ENCODE assay signal across 16 cellular contexts in genomic region chr15:90991587-90992285, GRCh38. TPM values are rescaled to one million over a fixed set of nuclear protein-coding genes. Genes with fewer than 3 reads are reported as not detected.
DNase-seq lines count a peak whose midpoint lies in the region; ATAC-seq, FAIRE-seq and TF ChIP-seq lines count a peak whose summit lies in the region.
"Had no signal": no experiment of that assay in that cellular context is flagged by ENCODE, and none has a peak within 500 bp of the region (broad histone marks: within the 10 kb centered on the region; RNA-seq: fewer than 3 reads in every experiment).

No MANE protein-coding gene starts in this region.

- H3K9me3 ChIP-seq in A549 (no peaks in the 10 kb centered on the region), OCI-LY1 (ENCODE audit: low read length) (no peaks in the 10 kb centered on the region), tibial artery (no peaks in the 10 kb centered on the region), SJCRH30 (replicated peaks) (no peaks in the 10 kb centered on the region)
- H3K9me3 ChIP-seq in CD8-positive, alpha-beta memory T cell (ENCODE audit: low read length): no peaks in the 10 kb centered on the region
- H3K9me3 ChIP-seq: SJSA1 had no signal

- intact Hi-C loops in dendritic cell treated with granulocyte-macrophage colony-stimulating factor and Interleukin-4, amounts not matched to agents 40 ng/mL and 50 ng/mL, for 4 days (cut with micrococcal nuclease): no loop called here
- intact Hi-C loops in tibial artery (cut with DNase I; ENCODE audit: low total_unique reads): loop anchor here (5.0 kb wide), 1 partner anchor 34 kb away; no protein-coding TSS in a partner anchor

- peak overlapping the region; percentile 24; the same call in 1 of the 2 replicates for H3K9ac ChIP-seq in OCI-LY1 (ENCODE audit: low read length)

- no peaks in the 10 kb centered on the region for H3K27me3 Mint-ChIP-seq in CD8-positive, alpha-beta memory T cell
- H3K27me3 Mint-ChIP-seq in dendritic cell treated with granulocyte-macrophage colony-stimulating factor and Interleukin-4, amounts not matched to agents 40 ng/mL and 50 ng/mL, for 4 days: no peaks in the 10 kb centered on the region
- H3K27me3 Mint-ChIP-seq: activated CD4-positive, alpha-beta T cell treated with anti-CD3 and anti-CD28 coated beads for 36 hours; CD4-positive, alpha-beta memory T cell had no signal

- POLR2A ChIA-PET in A549 (lab: Yijun Ruan, JAX): no interaction called here
- POLR2A ChIA-PET in CD8-positive, alpha-beta memory T cell (lab: Charles Lee): no interaction called here

- no peak for TF ChIP-seq EP300 in A549 (IDR thresholded peaks at IDR 0.05)

- TF ChIP-seq POLR2A in A549 (IDR thresholded peaks at IDR 0.05; ENCODE audit: low read length): no peak

- 86% methylated on average over 6 of the region's 6 CpGs for WGBS in A549 (ENCODE audit: missing lambda C conversion rate)

- TF ChIP-seq RAD21 in A549 (conservative IDR thresholded peaks at IDR 0.05 in 1 of 2, IDR thresholded peaks at IDR 0.05 in 1 of 2): no peak

- H3K9me2 ChIP-seq in OCI-LY1 (ENCODE audit: low read depth, low read length): no peaks in the 10 kb centered on the region

- H3K4me1 Mint-ChIP-seq in CD8-positive, alpha-beta memory T cell: peaks cover 39 to 57% (median 52%) of the 10 kb centered on the region in 3 donors
- peaks cover 26% of the 10 kb centered on the region for H3K4me1 Mint-ChIP-seq in dendritic cell treated with granulocyte-macrophage colony-stimulating factor and Interleukin-4, amounts not matched to agents 40 ng/mL and 50 ng/mL, for 4 days (ENCODE audit: low read depth)

- peak overlapping the region in 3 of 7 donors; percentile 9 to 61 (median 16) for H3K4me3 Mint-ChIP-seq in CD8-positive, alpha-beta memory T cell
- no peak overlapping the region for H3K4me3 Mint-ChIP-seq in dendritic cell treated with granulocyte-macrophage colony-stimulating factor and Interleukin-4, amounts not matched to agents 40 ng/mL and 50 ng/mL, for 4 days

- CTCF ChIA-PET in A549 (lab: Yijun Ruan, JAX): interaction anchor here (1.3 to 18.2 kb wide), 2 partner anchors 33 to 58 kb away, joined by 4 to 247 read pairs; partner anchors contain the start of gene RCCD1
- CTCF ChIA-PET in CD8-positive, alpha-beta memory T cell (lab: Charles Lee): no interaction called here

- H3K27ac ChIP-seq in A549: peak overlapping the region; percentile 9 to 95; a peak in 4 of 6 replicates
- H3K27ac ChIP-seq in CD8-positive, alpha-beta memory T cell (ENCODE audit: low read depth, low read length): peak overlapping the region; percentile 22
- H3K27ac ChIP-seq in OCI-LY1 (ENCODE audit: low read depth, low read length, poor library complexity, severe bottlenecking): peak overlapping the region; percentile 79
- H3K27ac ChIP-seq in tibial artery: no peak overlapping the region
- H3K27ac ChIP-seq in SJCRH30: no peak overlapping the region
- H3K27ac ChIP-seq: SJSA1 had no signal

- H3K4me3 ChIP-seq in A549 (no peak overlapping the region), OCI-LY1 (ENCODE audit: low read depth, low read length, poor library complexity, severe bottlenecking) (peak overlapping the region; percentile 47), tibial artery (no peak overlapping the region), SJCRH30 (no peak overlapping the region)
- no peak overlapping the region for H3K4me3 ChIP-seq in CD8-positive, alpha-beta memory T cell (ENCODE audit: low read length)

- H3F3A ChIP-seq in OCI-LY1 (ENCODE audit: insufficient read depth, low read length): no peaks in the 10 kb centered on the region

- ATAC-seq in A549 (no peak), GM21528 (IDR thresholded peaks at IDR 0.05; ENCODE audit: low FRiP score, unreplicated experiment) (no peak)
- no peak for ATAC-seq in activated CD4-positive, CD25-positive, alpha-beta regulatory T cell treated with anti-CD3 and anti-CD28 coated beads, Interleukin-2, amount 50 U/mL, for 24 hours
- ATAC-seq: activated CD4-positive, alpha-beta T cell treated with anti-CD3 and anti-CD28 coated beads for 36 hours had no signal

- no peaks in the 10 kb centered on the region for H3K27me3 ChIP-seq in CD8-positive, alpha-beta memory T cell (ENCODE audit: insufficient read depth, low read length, poor library complexity, severe bottlenecking)
- H3K27me3 ChIP-seq in OCI-LY1 (ENCODE audit: insufficient read depth, low read length) (no peaks in the 10 kb centered on the region), tibial artery (no peaks in the 10 kb centered on the region), SJCRH30 (no peaks in the 10 kb centered on the region)
- H3K27me3 ChIP-seq: SJSA1 had no signal

- no peak overlapping the region for H2AFZ ChIP-seq in OCI-LY1 (ENCODE audit: low read length)

- FAIRE-seq in A549 (lab: Jason Lieb, UNC): no peak

- no peaks in the 10 kb centered on the region for H4K20me1 ChIP-seq in OCI-LY1 (ENCODE audit: insufficient read depth, low read length)

- H3K4me1 ChIP-seq in A549 (peaks cover 26% of the 10 kb centered on the region), OCI-LY1 (ENCODE audit: insufficient read depth, low read length, severe bottlenecking) (peaks cover 69% of the 10 kb centered on the region), tibial artery (peaks cover 0 to 12% (median 4%) of the 10 kb centered on the region in 4 donors), SJCRH30 (peaks cover 9% of the 10 kb centered on the region)
- peaks cover 18% of the 10 kb centered on the region for H3K4me1 ChIP-seq in CD8-positive, alpha-beta memory T cell (ENCODE audit: insufficient read depth, low read length)

- no peaks in the 10 kb centered on the region for H3K36me3 ChIP-seq in CD8-positive, alpha-beta memory T cell (ENCODE audit: insufficient read depth, low read length)
- H3K36me3 ChIP-seq in OCI-LY1 (ENCODE audit: insufficient read depth, low read length) (no peaks in the 10 kb centered on the region), tibial artery (no peaks in the 10 kb centered on the region), SJCRH30 (0 out of 2 replicates have a peak, but pooled peaks cover 3% of the 10 kb centered on the region)

- TF ChIP-seq CTCF in A549 (IDR thresholded peaks at IDR 0.05): no peak
- TF ChIP-seq CTCF in OCI-LY1 (IDR thresholded peaks at IDR 0.05; ENCODE audit: low read length): no peak
- no peak for TF ChIP-seq CTCF in tibial artery (IDR thresholded peaks at IDR 0.05)

- H3K4me2 ChIP-seq in A549: peak overlapping the region; percentile 73
- peak overlapping the region; percentile 90 for H3K4me2 ChIP-seq in OCI-LY1 (ENCODE audit: low read length)

- DNase-seq in A549 (ENCODE audit: low read depth in 1 of 2, low spot score in 1 of 2): no peak
- no peak for DNase-seq in CD8-positive, alpha-beta memory T cell
- no peak for DNase-seq in tibial artery
- DNase-seq in SJCRH30: no peak
- DNase-seq: activated CD4-positive, alpha-beta T cell treated with anti-CD3 and anti-CD28 coated beads for 36 hours; activated naive CD8-positive, alpha-beta T cell treated with anti-CD3 and anti-CD28 coated beads for 36 hours; CD4-positive, alpha-beta memory T cell; cortex of kidney; immature natural killer cell; NCI-H1105 treated with DMSO at 0.1 percent for 48 hours; NCI-H524 had no signal

- H3K27ac Mint-ChIP-seq in CD8-positive, alpha-beta memory T cell: peak overlapping the region in 4 of 8 donors; percentile 11 to 41 (median 28)
- peak overlapping the region; percentile 28 for H3K27ac Mint-ChIP-seq in dendritic cell treated with granulocyte-macrophage colony-stimulating factor and Interleukin-4, amounts not matched to agents 40 ng/mL and 50 ng/mL, for 4 days

- peaks cover 83% of the 10 kb centered on the region for H3K79me2 ChIP-seq in OCI-LY1 (ENCODE audit: insufficient read depth, low read length)

- H3K36me3 Mint-ChIP-seq in CD8-positive, alpha-beta memory T cell: peaks cover 0 to 10% (median 2%) of the 10 kb centered on the region in 3 donors
- H3K36me3 Mint-ChIP-seq in dendritic cell treated with granulocyte-macrophage colony-stimulating factor and Interleukin-4, amounts not matched to agents 40 ng/mL and 50 ng/mL, for 4 days (ENCODE audit: low read depth): peaks cover 6% of the 10 kb centered on the region
- H3K36me3 Mint-ChIP-seq: immature natural killer cell had no signal

- H3K9me3 Mint-ChIP-seq in CD8-positive, alpha-beta memory T cell: no peaks in the 10 kb centered on the region
- no peaks in the 10 kb centered on the region for H3K9me3 Mint-ChIP-seq in dendritic cell treated with granulocyte-macrophage colony-stimulating factor and Interleukin-4, amounts not matched to agents 40 ng/mL and 50 ng/mL, for 4 days
- H3K9me3 Mint-ChIP-seq: activated naive CD8-positive, alpha-beta T cell treated with anti-CD3 and anti-CD28 coated beads for 36 hours had no signal

RNA-seq across cellular contexts. Expression of gene PRC1, which starts 2.6 kb away (rescaled TPM):
- 376 and 426 TPM in 2 replicates for polyA plus RNA-seq in A549 (2011; rRNA removed)
- polyA plus RNA-seq in A549 (2012; cell fraction: cytosol; rRNA removed): 330 and 355 TPM in 2 replicates
- 589 and 939 TPM in 2 replicates for polyA plus RNA-seq in A549 (2012; cell fraction: nucleus; rRNA removed)
- polyA plus RNA-seq in A549 (2017; fragmentation: RNase III; extraction: RNeasy Plus Mini Kit Qiagen cat#74134 plus additional on column Dnase treatment): 277 to 312 TPM (median 303 TPM) in 3 replicates
- polyA minus RNA-seq in A549 (2011; rRNA and poly(A)+ RNA removed): 307 and 318 TPM in 2 replicates
- 10 to 100 TPM; 79.7 to 79.9 TPM for total RNA-seq in CD8-positive, alpha-beta memory T cell
- polyA plus RNA-seq in CD8-positive, alpha-beta memory T cell: 3.4 TPM
- 250 and 275 TPM in 2 replicates for total RNA-seq in SJCRH30 (2014; rRNA removed; shearing (Covaris generic))

RNA-seq across cellular contexts. Expression of gene VPS33B, which starts 30.7 kb away (rescaled TPM):
- 17.9 and 25.0 TPM in 2 replicates for polyA plus RNA-seq in A549 (2011; rRNA removed)
- 11.5 and 12.1 TPM in 2 replicates for polyA plus RNA-seq in A549 (2012; cell fraction: cytosol; rRNA removed)
- polyA plus RNA-seq in A549 (2012; cell fraction: nucleus; rRNA removed): 37.0 and 45.7 TPM in 2 replicates
- polyA plus RNA-seq in A549 (2017; fragmentation: RNase III; extraction: RNeasy Plus Mini Kit Qiagen cat#74134 plus additional on column Dnase treatment): 9.5 to 11.7 TPM (median 11.1 TPM) in 3 replicates
- 20.6 and 24.0 TPM in 2 replicates for polyA minus RNA-seq in A549 (2011; rRNA and poly(A)+ RNA removed)
- 10 to 100 TPM; 20.4 to 20.6 TPM for total RNA-seq in CD8-positive, alpha-beta memory T cell
- 10.6 TPM for polyA plus RNA-seq in CD8-positive, alpha-beta memory T cell
- total RNA-seq in SJCRH30 (2014; rRNA removed; shearing (Covaris generic)): 7.5 and 8.6 TPM in 2 replicates

RNA-seq across cellular contexts. Expression of gene RCCD1, which starts 37.1 kb away (rescaled TPM):
- polyA plus RNA-seq in A549 (2011; rRNA removed) (22.8 and 25.3 TPM in 2 replicates), A549 (2017; fragmentation: RNase III; extraction: RNeasy Plus Mini Kit Qiagen cat#74134 plus additional on column Dnase treatment) (37.0 to 39.4 TPM (median 37.2 TPM) in 3 replicates)
- 36.1 and 40.9 TPM in 2 replicates for polyA plus RNA-seq in A549 (2012; cell fraction: cytosol; rRNA removed)
- polyA plus RNA-seq in A549 (2012; cell fraction: nucleus; rRNA removed): 85.8 and 98.1 TPM in 2 replicates
- 12.9 and 13.6 TPM in 2 replicates for polyA minus RNA-seq in A549 (2011; rRNA and poly(A)+ RNA removed)
- 10 to 100 TPM; 20.9 to 21.7 TPM for total RNA-seq in CD8-positive, alpha-beta memory T cell
- 2.6 TPM for polyA plus RNA-seq in CD8-positive, alpha-beta memory T cell
- total RNA-seq in SJCRH30 (2014; rRNA removed; shearing (Covaris generic)): 6.8 and 8.6 TPM in 2 replicates

RNA-seq across cellular contexts. Expression of gene UNC45A, which starts 56.7 kb away (rescaled TPM):
- polyA plus RNA-seq in A549 (2011; rRNA removed) (47.7 and 48.2 TPM in 2 replicates), A549 (2017; fragmentation: RNase III; extraction: RNeasy Plus Mini Kit Qiagen cat#74134 plus additional on column Dnase treatment) (76.9 to 82.5 TPM (median 80.4 TPM) in 3 replicates)
- 70.2 and 71.6 TPM in 2 replicates for polyA plus RNA-seq in A549 (2012; cell fraction: cytosol; rRNA removed)
- 128 and 156 TPM in 2 replicates for polyA plus RNA-seq in A549 (2012; cell fraction: nucleus; rRNA removed)
- 84.6 and 90.4 TPM in 2 replicates for polyA minus RNA-seq in A549 (2011; rRNA and poly(A)+ RNA removed)
- 10 to 100 TPM; 74.6 to 78.2 TPM for total RNA-seq in CD8-positive, alpha-beta memory T cell
- 68.6 TPM for polyA plus RNA-seq in CD8-positive, alpha-beta memory T cell
- total RNA-seq in SJCRH30 (2014; rRNA removed; shearing (Covaris generic)): 40.7 and 42.4 TPM in 2 replicates

RNA-seq across cellular contexts. Expression of gene HDDC3, which starts 59.4 kb away (rescaled TPM):
- polyA plus RNA-seq in A549 (2011; rRNA removed): 29.8 and 31.9 TPM in 2 replicates
- 41.6 and 42.9 TPM in 2 replicates for polyA plus RNA-seq in A549 (2012; cell fraction: cytosol; rRNA removed)
- 28.9 and 34.8 TPM in 2 replicates for polyA plus RNA-seq in A549 (2012; cell fraction: nucleus; rRNA removed)
- polyA plus RNA-seq in A549 (2017; fragmentation: RNase III; extraction: RNeasy Plus Mini Kit Qiagen cat#74134 plus additional on column Dnase treatment): 25.3 to 29.7 TPM (median 26.1 TPM) in 3 replicates
- polyA minus RNA-seq in A549 (2011; rRNA and poly(A)+ RNA removed): 27.4 and 33.9 TPM in 2 replicates
- 10 to 100 TPM; 39.5 to 43.5 TPM for total RNA-seq in CD8-positive, alpha-beta memory T cell
- polyA plus RNA-seq in CD8-positive, alpha-beta memory T cell: 34.7 TPM
- total RNA-seq in SJCRH30 (2014; rRNA removed; shearing (Covaris generic)): 4.6 and 4.7 TPM in 2 replicates

Comparison
In these comparisons a context has a peak if more than half of its experiments do, and no peak if none do; other contexts are left out.
1. H3K27ac ChIP-seq: peak in A549 (2 of 2), CD8-positive, alpha-beta memory T cell (single experiment) and OCI-LY1 (single experiment); none in tibial artery (0 of 2) and SJCRH30 (single experiment).